Comparison of ENCODE assay signal across 8 cellular contexts in genomic region chr6:109526905-109527628, GRCh38. TPM values are rescaled to one million over a fixed set of nuclear protein-coding genes. Genes with fewer than 3 reads are reported as not detected.
DNase-seq lines count a peak whose midpoint lies in the region; ATAC-seq and TF ChIP-seq lines count a peak whose summit lies in the region.

No MANE protein-coding gene starts in this region.

- peak overlapping the region; percentile 39; the same call in 1 of the 2 replicates for H2AFZ ChIP-seq in SK-N-SH (ENCODE audit: low read depth)

- WGBS in SK-N-SH (ENCODE audit: low lambda C conversion rate) = 32% methylated on average over 6 of the region's 7 CpGs

- peak; percentile 43 for DNase-seq in AG08396 (ENCODE audit: low spot score)
- DNase-seq in NCI-H1048 (lab: John Stamatoyannopoulos, UW) = peak; percentile 26
- peak; percentile 46 for DNase-seq in SK-N-SH
- peak; percentile 30 for DNase-seq in activated naive CD8-positive, alpha-beta T cell treated with anti-CD3 and anti-CD28 coated beads for 36 hours
- no peak for DNase-seq in right atrium auricular region (ENCODE audit: low spot score)
- no peak for DNase-seq in sciatic nerve (ENCODE audit: low spot score)

- no peaks in the 10 kb centered on the region for H3K79me2 ChIP-seq in SK-N-SH (ENCODE audit: insufficient read depth)

- H3K4me3 ChIP-seq in SK-N-SH (ENCODE audit: low read depth in 2 of 2, low read length in 1 of 2) = no peak overlapping the region; a peak in 1 of 4 replicates
- no peak overlapping the region for H3K4me3 ChIP-seq in right atrium auricular region

- TF ChIP-seq CTCF in SK-N-SH (IDR thresholded peaks at IDR 0.05) = peak; percentile 73
- TF ChIP-seq CTCF in right atrium auricular region (IDR thresholded peaks at IDR 0.05) = peak; percentile 28 to 65

- no peaks in the 10 kb centered on the region for H3K27me3 ChIP-seq in SK-N-SH (ENCODE audit: insufficient read depth)
- no peaks in the 10 kb centered on the region for H3K27me3 ChIP-seq in right atrium auricular region

- peak overlapping the region; percentile 64 for H3K27ac Mint-ChIP-seq in activated naive CD8-positive, alpha-beta T cell treated with anti-CD3 and anti-CD28 coated beads for 36 hours

- no peak overlapping the region for H3K4me3 Mint-ChIP-seq in activated naive CD8-positive, alpha-beta T cell treated with anti-CD3 and anti-CD28 coated beads for 36 hours

- ATAC-seq in GM18868 (IDR thresholded peaks at IDR 0.05; ENCODE audit: unreplicated experiment) (peak; percentile 71), sciatic nerve (peak; percentile 72), GM21717 (IDR thresholded peaks at IDR 0.05; ENCODE audit: unreplicated experiment) (no peak)

- H3K36me3 Mint-ChIP-seq in activated naive CD8-positive, alpha-beta T cell treated with anti-CD3 and anti-CD28 coated beads for 36 hours = peaks cover 3% of the 10 kb centered on the region

- H3K4me1 Mint-ChIP-seq in activated naive CD8-positive, alpha-beta T cell treated with anti-CD3 and anti-CD28 coated beads for 36 hours = peaks cover 3% of the 10 kb centered on the region

- H3K36me3 ChIP-seq in SK-N-SH (replicated peaks in 1 of 2; ENCODE audit: control insufficient read depth in 1 of 2, insufficient read depth in 2 of 2, low read length in 1 of 2) (no peaks in the 10 kb centered on the region), right atrium auricular region (no peaks in the 10 kb centered on the region)

- H3K9me3 ChIP-seq in SK-N-SH (peaks cover 10% of the 10 kb centered on the region; the same call in 1 of the 2 replicates), right atrium auricular region (peaks cover 0 to 9% of the 10 kb centered on the region in 2 donors)

- H4K20me1 ChIP-seq in SK-N-SH (ENCODE audit: insufficient read depth) = no peaks in the 10 kb centered on the region

- CTCF ChIA-PET in SK-N-SH (lab: Yijun Ruan, JAX) = interaction anchor here (0.6 to 2.3 kb wide), 26 partner anchors 9 to 865 kb away, joined by 3 to 19 read pairs (median 4); partner anchors contain the start of genes AK9 and FIG4

- no peaks in the 10 kb centered on the region for H3K9me2 ChIP-seq in SK-N-SH

- peak; percentile 85 for TF ChIP-seq RAD21 in SK-N-SH (IDR thresholded peaks at IDR 0.05; ENCODE audit: low read length)

- H3F3A ChIP-seq in SK-N-SH (replicated peaks; ENCODE audit: insufficient read depth) = no peaks in the 10 kb centered on the region

- H3K9me3 Mint-ChIP-seq in activated naive CD8-positive, alpha-beta T cell treated with anti-CD3 and anti-CD28 coated beads for 36 hours = peaks cover 3% of the 10 kb centered on the region

- POLR2A ChIA-PET in SK-N-SH (lab: Yijun Ruan, JAX) = no interaction called here

- no peak overlapping the region for H3K9ac ChIP-seq in SK-N-SH

- no peaks in the 10 kb centered on the region for H3K27me3 Mint-ChIP-seq in activated naive CD8-positive, alpha-beta T cell treated with anti-CD3 and anti-CD28 coated beads for 36 hours

- intact Hi-C loops in sciatic nerve (cut with DNase I) = no loop called here

- no peak overlapping the region for H3K4me2 ChIP-seq in SK-N-SH

- H3K4me1 ChIP-seq in SK-N-SH (ENCODE audit: control insufficient read depth in 1 of 2, insufficient read depth in 2 of 2, low read depth in 1 of 2, low read length in 1 of 2) (no peaks in the 10 kb centered on the region), right atrium auricular region (no peaks in the 10 kb centered on the region)

- no peak for TF ChIP-seq EP300 in SK-N-SH (IDR thresholded peaks at IDR 0.05; ENCODE audit: borderline replicate concordance in 1 of 2, low read depth in 1 of 2, low read length in 1 of 2)

- H3K27ac ChIP-seq in SK-N-SH (ENCODE audit: low read depth in 2 of 2, low read length in 1 of 2) (no peak overlapping the region), right atrium auricular region (no peak overlapping the region)

TF ChIP-seq in SK-N-SH, 30 proteins besides CTCF, POLR2A, EP300 and RAD21:
- TF ChIP-seq TEAD4 (IDR thresholded peaks at IDR 0.05; ENCODE audit: borderline replicate concordance, insufficient read depth) (no peak), JUND (IDR thresholded peaks at IDR 0.05) (no peak), GABPA (IDR thresholded peaks at IDR 0.05; ENCODE audit: low read depth) (no peak), SMC3 (IDR thresholded peaks at IDR 0.05; ENCODE audit: low read depth, low read length) (peak; percentile 72)

RNA-seq across cellular contexts. Expression of gene ZBTB24, which starts 44.0 kb away (rescaled TPM):
- 1.7 and 2.1 TPM in 2 replicates for polyA plus RNA-seq in SK-N-SH (2012; rRNA removed)
- polyA plus RNA-seq in SK-N-SH (2012; cell fraction: cytosol; rRNA removed) = 1.7 and 2.0 TPM in 2 replicates
- 1.7 and 2.7 TPM in 2 replicates for polyA plus RNA-seq in SK-N-SH (2012; cell fraction: nucleus; rRNA removed)
- total RNA-seq in activated naive CD8-positive, alpha-beta T cell treated with anti-CD3 and anti-CD28 coated beads for 36 hours = 10 to 100 TPM; 16.1 to 16.5 TPM
- total RNA-seq in right atrium auricular region = 1 to 10 TPM; 3.7 to 4.5 TPM
- total RNA-seq in sciatic nerve = 9.9 TPM

Comparison
In these comparisons a context has a peak if more than half of its experiments do, and no peak if none do; other contexts are left out.
1. DNase-seq: peak in AG08396 (single experiment), NCI-H1048 (single experiment), SK-N-SH (single experiment) and activated naive CD8-positive, alpha-beta T cell treated with anti-CD3 and anti-CD28 coated beads for 36 hours (single experiment); none in right atrium auricular region (single experiment) and sciatic nerve (single experiment).